In the genomic region with DNA sequence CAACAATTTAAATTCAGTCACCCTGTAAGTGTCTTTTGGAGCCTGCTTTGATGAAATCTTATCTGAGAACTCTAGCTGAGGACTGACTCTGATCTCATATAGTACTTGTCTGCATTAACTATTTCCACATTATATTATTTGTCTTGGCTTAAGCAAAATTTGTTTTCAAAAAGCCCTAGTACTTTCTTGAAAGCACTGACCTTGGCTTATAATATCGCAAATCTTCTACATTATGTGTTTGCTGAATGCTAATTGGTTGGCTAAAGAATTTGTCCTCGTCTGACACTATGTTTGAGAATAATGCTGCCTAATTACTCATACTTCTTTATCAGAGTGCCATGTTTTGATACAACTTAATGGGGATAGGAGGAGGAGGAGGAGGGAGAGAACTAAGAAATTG, we compare ENCODE assay signal across 28 cellular contexts. TPM values are rescaled to one million over a fixed set of nuclear protein-coding genes. Genes with fewer than 3 reads are reported as not detected.
DNase-seq lines count a peak whose midpoint lies in the region; ATAC-seq and TF ChIP-seq lines count a peak whose summit lies in the region.
"Had no signal": no experiment of that assay in that cellular context is flagged by ENCODE, and none has a peak within 500 bp of the region (broad histone marks: within the 10 kb centered on the region; RNA-seq: fewer than 3 reads in every experiment).

No MANE protein-coding gene starts in this region.

- H3K4me1 ChIP-seq in ACC112 (ENCODE audit: control insufficient read depth, insufficient read depth, low read length, unreplicated experiment) = peaks cover 10% of the 10 kb centered on the region
- H3K4me1 ChIP-seq in osteoblast (ENCODE audit: insufficient read depth, low read length) = peaks cover 23% of the 10 kb centered on the region
- H3K4me1 ChIP-seq in suprapubic skin = no peaks in the 10 kb centered on the region
- H3K4me1 ChIP-seq: foreskin keratinocyte, prostate gland, SJCRH30, upper lobe of right lung had no signal

- TF ChIP-seq POLR2A in suprapubic skin (IDR thresholded peaks at IDR 0.05) = no peak

- TF ChIP-seq EP300 in suprapubic skin (IDR thresholded peaks at IDR 0.05) = no peak

- no peaks in the 10 kb centered on the region for H3K9me3 ChIP-seq in osteoblast (ENCODE audit: low read depth, low read length)
- no peaks in the 10 kb centered on the region for H3K9me3 ChIP-seq in suprapubic skin
- H3K9me3 ChIP-seq: heart right ventricle, prostate gland, upper lobe of right lung had no signal

- no peak for ATAC-seq in HG02642 (IDR thresholded peaks at IDR 0.05; ENCODE audit: poor library complexity, unreplicated experiment)
- ATAC-seq: foreskin keratinocyte, GM12878, heart right ventricle, Panc1 had no signal

- H3K4me3 ChIP-seq in ACC112 (ENCODE audit: low read depth, low read length) (no peak overlapping the region), fibroblast of pulmonary artery (replicated peaks; ENCODE audit: low read depth, low read length) (no peak overlapping the region), osteoblast (ENCODE audit: insufficient read depth, low read length) (no peak overlapping the region), suprapubic skin (no peak overlapping the region)
- H3K4me3 ChIP-seq: GM12878, heart right ventricle, prostate gland, SJCRH30, upper lobe of right lung had no signal

- H3K79me2 ChIP-seq in ACC112 (ENCODE audit: control insufficient read depth, insufficient read depth, low read length, unreplicated experiment) (no peaks in the 10 kb centered on the region), osteoblast (ENCODE audit: insufficient read depth, low read length) (no peaks in the 10 kb centered on the region)

- 24% methylated on average over 2 of the region's 2 CpGs for WGBS in suprapubic skin

- TF ChIP-seq CTCF in VCaP (conservative IDR thresholded peaks at IDR 0.05) (no peak), fibroblast of pulmonary artery (IDR thresholded peaks at IDR 0.05; ENCODE audit: low read length, missing control alignments) (no peak), osteoblast (IDR thresholded peaks at IDR 0.05; ENCODE audit: extremely low read depth, low read depth, low read length) (no peak), suprapubic skin (IDR thresholded peaks at IDR 0.05) (no peak)

- DNase-seq in fibroblast of pulmonary artery (ENCODE audit: low read depth) = peak; percentile 31
- DNase-seq in osteoblast (ENCODE audit: insufficient read length, low spot score, missing footprints) = no peak
- DNase-seq in epidermal melanocyte (ENCODE audit: insufficient read length, low spot score) = no peak
- no peak for DNase-seq in activated naive CD4-positive, alpha-beta T cell (lab: John Stamatoyannopoulos, UW)
- no peak for DNase-seq in suprapubic skin (ENCODE audit: low spot score in 2 of 2)
- DNase-seq: activated CD4-positive, alpha-beta T cell treated with anti-CD3 and anti-CD28 coated beads for 4 hours; activated naive CD4-positive, alpha-beta T cell treated with Interleukin-2 at 50 U/mL for 16 hours; activated T-cell treated with anti-CD3 and anti-CD28 coated beads, Interleukin-2, amount 50 U/mL, for 24 hours; amygdala; Calu3; caudate nucleus; foreskin keratinocyte; heart right ventricle; MV-4-11; NCI-H510A; nephron progenitor cell; SJCRH30; T-helper 1 cell; upper lobe of right lung had no signal

- H3K27ac ChIP-seq in ACC112 (ENCODE audit: low read depth, low read length) (no peak overlapping the region), VCaP (peak overlapping the region; percentile 1), osteoblast (ENCODE audit: low read depth, low read length) (no peak overlapping the region), suprapubic skin (no peak overlapping the region)
- H3K27ac ChIP-seq: C4-2B, foreskin keratinocyte, KMS-11, prostate gland, SJCRH30, upper lobe of right lung had no signal

- H2AFZ ChIP-seq in ACC112 (ENCODE audit: low read length, unreplicated experiment) (peak overlapping the region; percentile 55), osteoblast (ENCODE audit: low read length) (peak overlapping the region; percentile 66)

- H3K4me2 ChIP-seq in osteoblast (ENCODE audit: insufficient read depth, low read length) = no peak overlapping the region
- H3K4me2 ChIP-seq: KMS-11 had no signal

- no peaks in the 10 kb centered on the region for H4K20me1 ChIP-seq in osteoblast (ENCODE audit: insufficient read depth, low read length)

- no peaks in the 10 kb centered on the region for H3K27me3 ChIP-seq in ACC112 (ENCODE audit: insufficient read depth, low read length)
- H3K27me3 ChIP-seq in osteoblast (ENCODE audit: insufficient read depth, low read length) = no peaks in the 10 kb centered on the region
- H3K27me3 ChIP-seq in suprapubic skin = no peaks in the 10 kb centered on the region
- H3K27me3 ChIP-seq: foreskin keratinocyte, heart right ventricle, SJCRH30, upper lobe of right lung had no signal

- H3K36me3 ChIP-seq in ACC112 (ENCODE audit: insufficient read depth, low read length) (no peaks in the 10 kb centered on the region), osteoblast (ENCODE audit: insufficient read depth, low read length) (no peaks in the 10 kb centered on the region), suprapubic skin (no peaks in the 10 kb centered on the region)
- H3K36me3 ChIP-seq: heart right ventricle, prostate gland, SJCRH30, upper lobe of right lung had no signal

RNA-seq across cellular contexts. Expression of a gene that starts 46.9 kb away (rescaled TPM):
- total RNA-seq in osteoblast (39.1 and 46.3 TPM in 2 replicates), suprapubic skin (10 to 100 TPM; 21.5 to 41.4 (median 28.0) TPM)
- total RNA-seq: activated CD8-positive, alpha-beta memory T cell treated with anti-CD3 and anti-CD28 coated beads for 36 hours; Calu3 had no signal
